9 cellular contexts compared by ENCODE assay signal in the genomic region with DNA sequence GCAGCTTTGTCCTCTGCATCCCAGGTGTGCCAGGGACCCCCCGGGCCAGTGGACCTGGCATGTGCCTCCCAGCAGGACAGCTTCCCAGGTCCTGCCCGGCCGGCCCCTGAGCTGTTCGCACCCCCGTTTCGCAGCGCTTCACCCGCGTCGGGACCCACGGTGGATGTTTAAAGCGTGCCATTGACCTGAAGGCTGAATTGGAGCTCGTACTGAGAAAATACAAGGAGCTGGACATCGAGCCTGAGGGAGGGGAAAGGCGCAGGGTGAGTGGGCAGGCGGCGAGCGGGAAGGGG. TPM values are rescaled to one million over a fixed set of nuclear protein-coding genes. Genes with fewer than 3 reads are reported as not detected.
"Had no signal": no experiment of that assay in that cellular context is flagged by ENCODE, and none has a peak within 500 bp of the region (broad histone marks: within the 10 kb centered on the region; RNA-seq: fewer than 3 reads in every experiment).

No MANE protein-coding gene starts in this region.

- H3K4me3 ChIP-seq: GM12878 had no signal

- DNase-seq: GDM1, GF-D8 had no signal

- FAIRE-seq: G401.6, GM12878, GM12891, GM12892, GM18507, GM19239 had no signal

- ATAC-seq: GM12878 had no signal

RNA-seq across cellular contexts. Expression of gene NKX1-1, which starts 51.3 kb away (rescaled TPM):
- total RNA-seq: G401, GM12878 had no signal
- polyA plus RNA-seq: GM12878 had no signal
